ENCODE assay signal across 2 cellular contexts in the genomic region with DNA sequence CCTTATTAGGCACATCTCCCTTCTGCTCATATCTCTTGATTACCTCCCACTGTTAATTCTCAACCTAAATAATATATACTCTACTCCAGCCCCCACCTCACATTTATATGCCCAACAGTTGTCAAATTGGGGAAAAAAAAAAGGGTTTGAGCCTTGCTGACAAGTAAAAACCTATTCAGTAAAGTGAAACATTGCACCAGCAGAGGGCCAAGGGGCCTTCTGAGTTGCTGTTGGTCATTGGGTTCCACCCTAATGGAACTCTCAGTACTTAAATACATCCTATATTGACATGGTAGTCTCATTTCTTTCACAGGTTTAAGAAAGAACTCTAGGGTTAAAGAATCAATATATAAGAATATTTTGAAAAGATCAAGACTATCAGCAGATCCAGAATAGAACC.
TF ChIP-seq lines count a peak whose summit lies in the region.

No MANE protein-coding gene starts in this region.

TF ChIP-seq in A549, 52 proteins besides CTCF, POLR2A, EP300 and RAD21 (continued from another document):
- TF ChIP-seq HES2 (IDR thresholded peaks at IDR 0.05), result no peak

TF ChIP-seq in GM23338, 12 proteins besides CTCF, POLR2A, EP300 and RAD21 (continued from another document):
- TF ChIP-seq, protein P1, sequence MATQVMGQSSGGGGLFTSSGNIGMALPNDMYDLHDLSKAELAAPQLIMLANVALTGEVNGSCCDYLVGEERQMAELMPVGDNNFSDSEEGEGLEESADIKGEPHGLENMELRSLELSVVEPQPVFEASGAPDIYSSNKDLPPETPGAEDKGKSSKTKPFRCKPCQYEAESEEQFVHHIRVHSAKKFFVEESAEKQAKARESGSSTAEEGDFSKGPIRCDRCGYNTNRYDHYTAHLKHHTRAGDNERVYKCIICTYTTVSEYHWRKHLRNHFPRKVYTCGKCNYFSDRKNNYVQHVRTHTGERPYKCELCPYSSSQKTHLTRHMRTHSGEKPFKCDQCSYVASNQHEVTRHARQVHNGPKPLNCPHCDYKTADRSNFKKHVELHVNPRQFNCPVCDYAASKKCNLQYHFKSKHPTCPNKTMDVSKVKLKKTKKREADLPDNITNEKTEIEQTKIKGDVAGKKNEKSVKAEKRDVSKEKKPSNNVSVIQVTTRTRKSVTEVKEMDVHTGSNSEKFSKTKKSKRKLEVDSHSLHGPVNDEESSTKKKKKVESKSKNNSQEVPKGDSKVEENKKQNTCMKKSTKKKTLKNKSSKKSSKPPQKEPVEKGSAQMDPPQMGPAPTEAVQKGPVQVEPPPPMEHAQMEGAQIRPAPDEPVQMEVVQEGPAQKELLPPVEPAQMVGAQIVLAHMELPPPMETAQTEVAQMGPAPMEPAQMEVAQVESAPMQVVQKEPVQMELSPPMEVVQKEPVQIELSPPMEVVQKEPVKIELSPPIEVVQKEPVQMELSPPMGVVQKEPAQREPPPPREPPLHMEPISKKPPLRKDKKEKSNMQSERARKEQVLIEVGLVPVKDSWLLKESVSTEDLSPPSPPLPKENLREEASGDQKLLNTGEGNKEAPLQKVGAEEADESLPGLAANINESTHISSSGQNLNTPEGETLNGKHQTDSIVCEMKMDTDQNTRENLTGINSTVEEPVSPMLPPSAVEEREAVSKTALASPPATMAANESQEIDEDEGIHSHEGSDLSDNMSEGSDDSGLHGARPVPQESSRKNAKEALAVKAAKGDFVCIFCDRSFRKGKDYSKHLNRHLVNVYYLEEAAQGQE (IDR thresholded peaks at IDR 0.05; ENCODE audit: unreplicated experiment), result no peak
- TF ChIP-seq, protein P2, sequence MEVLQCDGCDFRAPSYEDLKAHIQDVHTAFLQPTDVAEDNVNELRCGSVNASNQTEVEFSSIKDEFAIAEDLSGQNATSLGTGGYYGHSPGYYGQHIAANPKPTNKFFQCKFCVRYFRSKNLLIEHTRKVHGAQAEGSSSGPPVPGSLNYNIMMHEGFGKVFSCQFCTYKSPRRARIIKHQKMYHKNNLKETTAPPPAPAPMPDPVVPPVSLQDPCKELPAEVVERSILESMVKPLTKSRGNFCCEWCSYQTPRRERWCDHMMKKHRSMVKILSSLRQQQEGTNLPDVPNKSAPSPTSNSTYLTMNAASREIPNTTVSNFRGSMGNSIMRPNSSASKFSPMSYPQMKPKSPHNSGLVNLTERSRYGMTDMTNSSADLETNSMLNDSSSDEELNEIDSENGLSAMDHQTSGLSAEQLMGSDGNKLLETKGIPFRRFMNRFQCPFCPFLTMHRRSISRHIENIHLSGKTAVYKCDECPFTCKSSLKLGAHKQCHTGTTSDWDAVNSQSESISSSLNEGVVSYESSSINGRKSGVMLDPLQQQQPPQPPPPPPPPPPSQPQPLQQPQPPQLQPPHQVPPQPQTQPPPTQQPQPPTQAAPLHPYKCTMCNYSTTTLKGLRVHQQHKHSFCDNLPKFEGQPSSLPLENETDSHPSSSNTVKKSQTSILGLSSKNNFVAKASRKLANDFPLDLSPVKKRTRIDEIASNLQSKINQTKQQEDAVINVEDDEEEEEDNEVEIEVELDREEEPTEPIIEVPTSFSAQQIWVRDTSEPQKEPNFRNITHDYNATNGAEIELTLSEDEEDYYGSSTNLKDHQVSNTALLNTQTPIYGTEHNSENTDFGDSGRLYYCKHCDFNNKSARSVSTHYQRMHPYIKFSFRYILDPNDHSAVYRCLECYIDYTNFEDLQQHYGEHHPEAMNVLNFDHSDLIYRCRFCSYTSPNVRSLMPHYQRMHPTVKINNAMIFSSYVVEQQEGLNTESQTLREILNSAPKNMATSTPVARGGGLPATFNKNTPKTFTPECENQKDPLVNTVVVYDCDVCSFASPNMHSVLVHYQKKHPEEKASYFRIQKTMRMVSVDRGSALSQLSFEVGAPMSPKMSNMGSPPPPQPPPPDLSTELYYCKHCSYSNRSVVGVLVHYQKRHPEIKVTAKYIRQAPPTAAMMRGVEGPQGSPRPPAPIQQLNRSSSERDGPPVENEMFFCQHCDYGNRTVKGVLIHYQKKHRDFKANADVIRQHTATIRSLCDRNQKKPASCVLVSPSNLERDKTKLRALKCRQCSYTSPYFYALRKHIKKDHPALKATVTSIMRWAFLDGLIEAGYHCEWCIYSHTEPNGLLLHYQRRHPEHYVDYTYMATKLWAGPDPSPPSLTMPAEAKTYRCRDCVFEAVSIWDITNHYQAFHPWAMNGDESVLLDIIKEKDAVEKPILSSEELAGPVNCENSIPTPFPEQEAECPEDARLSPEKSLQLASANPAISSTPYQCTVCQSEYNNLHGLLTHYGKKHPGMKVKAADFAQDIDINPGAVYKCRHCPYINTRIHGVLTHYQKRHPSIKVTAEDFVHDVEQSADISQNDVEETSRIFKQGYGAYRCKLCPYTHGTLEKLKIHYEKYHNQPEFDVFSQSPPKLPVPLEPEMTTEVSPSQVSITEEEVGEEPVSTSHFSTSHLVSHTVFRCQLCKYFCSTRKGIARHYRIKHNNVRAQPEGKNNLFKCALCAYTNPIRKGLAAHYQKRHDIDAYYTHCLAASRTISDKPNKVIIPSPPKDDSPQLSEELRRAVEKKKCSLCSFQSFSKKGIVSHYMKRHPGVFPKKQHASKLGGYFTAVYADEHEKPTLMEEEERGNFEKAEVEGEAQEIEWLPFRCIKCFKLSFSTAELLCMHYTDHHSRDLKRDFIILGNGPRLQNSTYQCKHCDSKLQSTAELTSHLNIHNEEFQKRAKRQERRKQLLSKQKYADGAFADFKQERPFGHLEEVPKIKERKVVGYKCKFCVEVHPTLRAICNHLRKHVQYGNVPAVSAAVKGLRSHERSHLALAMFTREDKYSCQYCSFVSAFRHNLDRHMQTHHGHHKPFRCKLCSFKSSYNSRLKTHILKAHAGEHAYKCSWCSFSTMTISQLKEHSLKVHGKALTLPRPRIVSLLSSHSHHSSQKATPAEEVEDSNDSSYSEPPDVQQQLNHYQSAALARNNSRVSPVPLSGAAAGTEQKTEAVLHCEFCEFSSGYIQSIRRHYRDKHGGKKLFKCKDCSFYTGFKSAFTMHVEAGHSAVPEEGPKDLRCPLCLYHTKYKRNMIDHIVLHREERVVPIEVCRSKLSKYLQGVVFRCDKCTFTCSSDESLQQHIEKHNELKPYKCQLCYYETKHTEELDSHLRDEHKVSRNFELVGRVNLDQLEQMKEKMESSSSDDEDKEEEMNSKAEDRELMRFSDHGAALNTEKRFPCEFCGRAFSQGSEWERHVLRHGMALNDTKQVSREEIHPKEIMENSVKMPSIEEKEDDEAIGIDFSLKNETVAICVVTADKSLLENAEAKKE (CRISPR knock-in tag; IDR thresholded peaks at IDR 0.05), result no peak
